ENCODE assay signal across 8 cellular contexts in genomic region chr19:8367327-8368001, GRCh38. TPM values are rescaled to one million over a fixed set of nuclear protein-coding genes. Genes with fewer than 3 reads are reported as not detected.
DNase-seq lines count a peak whose midpoint lies in the region; ATAC-seq lines count a peak whose summit lies in the region.

No MANE protein-coding gene starts in this region.

- H3K4me1 ChIP-seq in ACC112 (ENCODE audit: control insufficient read depth, insufficient read depth, low read length, unreplicated experiment) = peaks cover 26% of the 10 kb centered on the region
- peaks cover 22% of the 10 kb centered on the region for H3K4me1 ChIP-seq in HUES48 (ENCODE audit: control insufficient read depth, insufficient read depth, low read length)

- H3K9me3 ChIP-seq in HUES48 (ENCODE audit: control insufficient read depth, insufficient read depth, low read length) = no peaks in the 10 kb centered on the region

- H3K36me3 ChIP-seq in ACC112 (ENCODE audit: insufficient read depth, low read length) (no peaks in the 10 kb centered on the region; the same call in 1 of the 2 replicates), HUES48 (ENCODE audit: control insufficient read depth, insufficient read depth, low read length) (no peaks in the 10 kb centered on the region)

- H3K79me2 ChIP-seq in ACC112 (ENCODE audit: control insufficient read depth, insufficient read depth, low read length, unreplicated experiment) = peaks cover 18% of the 10 kb centered on the region

- H3K27me3 Mint-ChIP-seq in activated T-cell treated with anti-CD3 and anti-CD28 coated beads, Interleukin-2, amount 50 U/mL, for 24 hours = peaks cover 58% of the 10 kb centered on the region

- H3K27ac Mint-ChIP-seq in activated T-cell treated with anti-CD3 and anti-CD28 coated beads, Interleukin-2, amount 50 U/mL, for 24 hours = no peak overlapping the region

- no peak overlapping the region for H3K4me3 Mint-ChIP-seq in activated T-cell treated with anti-CD3 and anti-CD28 coated beads, Interleukin-2, amount 50 U/mL, for 24 hours

- no peak overlapping the region for H2AFZ ChIP-seq in ACC112 (ENCODE audit: low read length, unreplicated experiment)

- H3K4me3 ChIP-seq in ACC112 (ENCODE audit: low read depth, low read length) = peak overlapping the region; percentile 72
- H3K4me3 ChIP-seq in HUES48 (ENCODE audit: low read depth, low read length) = peak overlapping the region; percentile 24

- no peaks in the 10 kb centered on the region for H3K27me3 ChIP-seq in ACC112 (ENCODE audit: insufficient read depth, low read length)
- H3K27me3 ChIP-seq in HUES48 (ENCODE audit: control insufficient read depth, insufficient read depth, low read length) = peaks cover 31% of the 10 kb centered on the region

- intact Hi-C loops in left cardiac atrium (cut with DNase I) = no loop called here

- no peaks in the 10 kb centered on the region for H3K9me3 Mint-ChIP-seq in activated T-cell treated with anti-CD3 and anti-CD28 coated beads, Interleukin-2, amount 50 U/mL, for 24 hours

- H3K9ac ChIP-seq in HUES48 (ENCODE audit: low read depth, low read length) = 0 out of 2 replicates have a peak overlapping the region, but pooled peaks have one; percentile 15

- H3K4me1 Mint-ChIP-seq in activated T-cell treated with anti-CD3 and anti-CD28 coated beads, Interleukin-2, amount 50 U/mL, for 24 hours (ENCODE audit: low read depth) = peaks cover 17% of the 10 kb centered on the region

- ATAC-seq in left cardiac atrium (peak; percentile 77), HG02588 (IDR thresholded peaks at IDR 0.05; ENCODE audit: unreplicated experiment) (no peak), HG03108 (IDR thresholded peaks at IDR 0.05; ENCODE audit: unreplicated experiment) (no peak)

- H3K36me3 Mint-ChIP-seq in activated T-cell treated with anti-CD3 and anti-CD28 coated beads, Interleukin-2, amount 50 U/mL, for 24 hours (ENCODE audit: low read depth) = no peaks in the 10 kb centered on the region

- peak; percentile 86 for DNase-seq in amniotic stem cell (lab: John Stamatoyannopoulos, UW)
- peak; percentile 94 for DNase-seq in left cardiac atrium
- peak; percentile 94 for DNase-seq in pulmonary artery endothelial cell (ENCODE audit: low read depth, low spot score)
- no peak for DNase-seq in activated T-cell treated with anti-CD3 and anti-CD28 coated beads, Interleukin-2, amount 50 U/mL, for 24 hours

- H3K27ac ChIP-seq in ACC112 (ENCODE audit: low read depth, low read length) = peak overlapping the region; percentile 67
- H3K27ac ChIP-seq in HUES48 (ENCODE audit: low read depth, low read length) = peak overlapping the region; percentile 86

RNA-seq across cellular contexts. Expression of gene ANGPTL4, which starts 3.5 kb away (rescaled TPM):
- total RNA-seq in left cardiac atrium = 10 to 100 TPM; 16.3 to 81.6 TPM
- total RNA-seq in pulmonary artery endothelial cell = 4.3 and 13.2 TPM in 2 replicates

RNA-seq across cellular contexts. Expression of gene RAB11B, which starts 22.7 kb away (rescaled TPM):
- total RNA-seq in left cardiac atrium = 100 to 1,000 TPM; 133 to 163 TPM
- 38.4 and 51.9 TPM in 2 replicates for total RNA-seq in pulmonary artery endothelial cell

RNA-seq across cellular contexts. Expression of gene KANK3, which starts 24.4 kb away (rescaled TPM):
- total RNA-seq in left cardiac atrium = 10 to 100 TPM; 19.3 to 19.6 TPM
- total RNA-seq in pulmonary artery endothelial cell = 12.1 and 18.4 TPM in 2 replicates

RNA-seq across cellular contexts. Expression of gene MARCHF2, which starts 45.6 kb away (rescaled TPM):
- total RNA-seq in left cardiac atrium (10 to 100 TPM; 81.1 to 87.8 TPM), pulmonary artery endothelial cell (113 and 149 TPM in 2 replicates)

RNA-seq across cellular contexts. Expression of gene RPS28, which starts 46.2 kb away (rescaled TPM):
- total RNA-seq in left cardiac atrium (1,000 to 10,000 TPM; 1,064 to 1,153 TPM), pulmonary artery endothelial cell (273 and 792 TPM in 2 replicates)

Comparison
In these comparisons a context has a peak if more than half of its experiments do, and no peak if none do; other contexts are left out.
1. ATAC-seq: peak in left cardiac atrium (2 of 2); none in HG02588 (single experiment) and HG03108 (single experiment).